Comparison of ENCODE assay signal across 8 cellular contexts in the genomic region with DNA sequence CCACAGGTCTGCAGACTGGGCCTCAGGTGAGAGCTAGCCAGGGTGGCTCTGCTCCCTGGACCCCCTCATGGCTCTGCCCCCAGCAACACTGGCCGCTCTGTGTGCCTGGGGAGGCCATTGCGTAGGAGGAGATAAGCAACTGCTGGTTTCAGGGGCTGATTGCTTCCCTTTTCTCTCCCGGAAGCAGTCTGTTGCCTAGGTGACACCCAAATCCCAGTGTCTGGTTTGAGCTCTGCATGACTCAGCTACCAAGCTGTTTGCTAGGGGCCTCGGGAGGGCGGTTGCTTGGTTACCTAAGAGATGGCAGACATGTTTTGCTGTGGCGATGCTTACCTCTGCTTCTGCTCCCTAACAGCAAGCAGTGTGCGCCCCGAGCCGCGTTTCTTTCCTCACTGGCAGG. TPM values are rescaled to one million over a fixed set of nuclear protein-coding genes. Genes with fewer than 3 reads are reported as not detected.
DNase-seq lines count a peak whose midpoint lies in the region; ATAC-seq and TF ChIP-seq lines count a peak whose summit lies in the region.
"Not testable (repeated sequence)": the region's sequence is repeated elsewhere in the genome, so short reads cannot be mapped to it uniquely, and the experiment has no call there.

No MANE protein-coding gene starts in this region.

- peaks cover 34% of the 10 kb centered on the region for H3K4me1 Mint-ChIP-seq in activated T-helper 1 cell treated with anti-CD3 and anti-CD28 coated beads, Interleukin-12 subunit alpha, Interleukin-12 subunit beta, Interleukin-2, Interleukin-4 antibody, amounts not matched to agents 30 ng/mL and 10 ng/mL and 1 ng/mL, durations not matched to agents 14 hours and 24 hours and 36 hours (ENCODE audit: low read depth)

- DNase-seq in BJ (ENCODE audit: low read depth) (peak; percentile 46), NCI-H1092 (lab: John Stamatoyannopoulos, UW) (peak; percentile 5), foreskin keratinocyte (peak in 1 of 2 donors; percentile 30), psoas muscle (peak in 1 of 2 donors; percentile 31)
- DNase-seq in SK-N-SH: not testable (repeated sequence)
- DNase-seq in activated T-helper 1 cell treated with anti-CD3 and anti-CD28 coated beads, Interleukin-12 subunit alpha, Interleukin-12 subunit beta, Interleukin-2, Interleukin-4 antibody, amounts not matched to agents 30 ng/mL and 10 ng/mL and 1 ng/mL, durations not matched to agents 14 hours and 24 hours and 36 hours (ENCODE audit: low spot score): peak; percentile 62

- CTCF ChIA-PET in BJ (lab: Yijun Ruan, JAX); SK-N-SH (lab: Yijun Ruan, JAX): not testable (repeated sequence)

- not testable (repeated sequence) for H3K9me2 ChIP-seq in SK-N-SH

- POLR2A ChIA-PET in BJ (lab: Charles Lee); SK-N-SH (lab: Yijun Ruan, JAX): not testable (repeated sequence)

- no CpG with 5 or more reads among the region's 10 CpGs for WGBS in SK-N-SH (ENCODE audit: low lambda C conversion rate)
- 17 to 46% (median 45%) methylated on average over 3 to 6 of the region's 10 CpGs for WGBS in psoas muscle, 3 donors

- not testable (repeated sequence) for TF ChIP-seq RAD21 in SK-N-SH (IDR thresholded peaks at IDR 0.05; ENCODE audit: low read length)

- peak overlapping the region; percentile 89 for H3K27ac Mint-ChIP-seq in activated T-helper 1 cell treated with anti-CD3 and anti-CD28 coated beads, Interleukin-12 subunit alpha, Interleukin-12 subunit beta, Interleukin-2, Interleukin-4 antibody, amounts not matched to agents 30 ng/mL and 10 ng/mL and 1 ng/mL, durations not matched to agents 14 hours and 24 hours and 36 hours

- not testable (repeated sequence) for TF ChIP-seq EP300 in SK-N-SH (IDR thresholded peaks at IDR 0.05; ENCODE audit: borderline replicate concordance in 1 of 2, low read depth in 1 of 2, low read length in 1 of 2)

- H3K27ac ChIP-seq in SK-N-SH (ENCODE audit: low read depth in 2 of 2, low read length in 1 of 2): peak overlapping the region; percentile 47 to 68; a peak in 2 of 4 replicates
- not testable (repeated sequence) for H3K27ac ChIP-seq in foreskin keratinocyte, psoas muscle

- intact Hi-C loops in activated T-helper 1 cell treated with anti-CD3 and anti-CD28 coated beads, Interleukin-12 subunit alpha, Interleukin-12 subunit beta, Interleukin-2, Interleukin-4 antibody, amounts not matched to agents 30 ng/mL and 10 ng/mL and 1 ng/mL, durations not matched to agents 14 hours and 24 hours and 36 hours (cut with micrococcal nuclease); psoas muscle (cut with DNase I): not testable (repeated sequence)

- not testable (repeated sequence) for H3K36me3 ChIP-seq in BJ (ENCODE audit: control insufficient read depth, insufficient read depth, low read length); SK-N-SH (replicated peaks in 1 of 2; ENCODE audit: control insufficient read depth in 1 of 2, insufficient read depth in 2 of 2, low read length in 1 of 2); psoas muscle (ENCODE audit: insufficient read depth in 1 of 2, low read depth in 1 of 2)

- H3K4me2 ChIP-seq in SK-N-SH: not testable (repeated sequence)

- not testable (repeated sequence) for H3K9me3 ChIP-seq in SK-N-SH, psoas muscle

- H4K20me1 ChIP-seq in SK-N-SH (ENCODE audit: insufficient read depth): not testable (repeated sequence)

- not testable (repeated sequence) for H2AFZ ChIP-seq in SK-N-SH (ENCODE audit: low read depth)

- H3K4me3 ChIP-seq in BJ (ENCODE audit: low read depth, low read length); SK-N-SH (ENCODE audit: low read depth in 2 of 2, low read length in 1 of 2); psoas muscle: not testable (repeated sequence)

- H3K27me3 ChIP-seq in BJ (ENCODE audit: control insufficient read depth, insufficient read depth, low read length); SK-N-SH (ENCODE audit: insufficient read depth); foreskin keratinocyte; psoas muscle (ENCODE audit: insufficient read depth in 3 of 3, low read length in 2 of 3): not testable (repeated sequence)

- not testable (repeated sequence) for H3K36me3 Mint-ChIP-seq in activated T-helper 1 cell treated with anti-CD3 and anti-CD28 coated beads, Interleukin-12 subunit alpha, Interleukin-12 subunit beta, Interleukin-2, Interleukin-4 antibody, amounts not matched to agents 30 ng/mL and 10 ng/mL and 1 ng/mL, durations not matched to agents 14 hours and 24 hours and 36 hours (ENCODE audit: low read depth)

- ATAC-seq in GM19043 (IDR thresholded peaks at IDR 0.05; ENCODE audit: low read depth, unreplicated experiment) (peak; percentile 95), HG02981 (IDR thresholded peaks at IDR 0.05; ENCODE audit: unreplicated experiment) (peak; percentile 93), foreskin keratinocyte (peak; percentile 98), psoas muscle (peak; percentile 30 to 54 (median 42))

- H3K4me3 Mint-ChIP-seq in activated T-helper 1 cell treated with anti-CD3 and anti-CD28 coated beads, Interleukin-12 subunit alpha, Interleukin-12 subunit beta, Interleukin-2, Interleukin-4 antibody, amounts not matched to agents 30 ng/mL and 10 ng/mL and 1 ng/mL, durations not matched to agents 14 hours and 24 hours and 36 hours: not testable (repeated sequence)

- H3K4me1 ChIP-seq in SK-N-SH (ENCODE audit: control insufficient read depth in 1 of 2, insufficient read depth in 2 of 2, low read depth in 1 of 2, low read length in 1 of 2): peaks cover 0 to 13% of the 10 kb centered on the region in 2 experiments; a peak in 1 of 4 replicates
- not testable (repeated sequence) for H3K4me1 ChIP-seq in foreskin keratinocyte, psoas muscle

- H3K79me2 ChIP-seq in SK-N-SH (ENCODE audit: insufficient read depth): not testable (repeated sequence)

- TF ChIP-seq CTCF in BJ (IDR thresholded peaks at IDR 0.05; ENCODE audit: insufficient read depth, low read depth, low read length); SK-N-SH (IDR thresholded peaks at IDR 0.05); foreskin keratinocyte (conservative IDR thresholded peaks at IDR 0.05); psoas muscle (IDR thresholded peaks at IDR 0.05): not testable (repeated sequence)

- H3K9me3 Mint-ChIP-seq in activated T-helper 1 cell treated with anti-CD3 and anti-CD28 coated beads, Interleukin-12 subunit alpha, Interleukin-12 subunit beta, Interleukin-2, Interleukin-4 antibody, amounts not matched to agents 30 ng/mL and 10 ng/mL and 1 ng/mL, durations not matched to agents 14 hours and 24 hours and 36 hours: not testable (repeated sequence)

- not testable (repeated sequence) for H3K27me3 Mint-ChIP-seq in activated T-helper 1 cell treated with anti-CD3 and anti-CD28 coated beads, Interleukin-12 subunit alpha, Interleukin-12 subunit beta, Interleukin-2, Interleukin-4 antibody, amounts not matched to agents 30 ng/mL and 10 ng/mL and 1 ng/mL, durations not matched to agents 14 hours and 24 hours and 36 hours (ENCODE audit: insufficient read depth)

- not testable (repeated sequence) for H3K9ac ChIP-seq in SK-N-SH

- not testable (repeated sequence) for H3F3A ChIP-seq in SK-N-SH (replicated peaks; ENCODE audit: insufficient read depth)

TF ChIP-seq in SK-N-SH, 30 proteins besides CTCF, POLR2A, EP300 and RAD21:
- peak; percentile 58 for TF ChIP-seq GABPA (IDR thresholded peaks at IDR 0.05; ENCODE audit: low read depth)
TF ChIP-seq in SK-N-SH: peak in this region for 1; not testable (repeated sequence) for 29.

RNA-seq across cellular contexts. Expression of a gene that starts 15.4 kb away (rescaled TPM):
- polyA plus RNA-seq in BJ (2011; rRNA removed) (18.2 and 18.8 TPM in 2 replicates), SK-N-SH (2012; rRNA removed) (16.3 and 16.5 TPM in 2 replicates), foreskin keratinocyte (11.5 and 12.6 TPM in 2 replicates), psoas muscle (10 to 100 TPM; 24.4 to 34.8 (median 27.4) TPM)
- polyA minus RNA-seq in BJ (2011; rRNA and poly(A)+ RNA removed): 7.9 and 9.7 TPM in 2 replicates
- 12.3 and 12.8 TPM in 2 replicates for polyA plus RNA-seq in SK-N-SH (2012; cell fraction: cytosol; rRNA removed)
- 43.3 and 55.3 TPM in 2 replicates for polyA plus RNA-seq in SK-N-SH (2012; cell fraction: nucleus; rRNA removed)
- total RNA-seq in activated T-helper 1 cell treated with anti-CD3 and anti-CD28 coated beads, Interleukin-12 subunit alpha, Interleukin-12 subunit beta, Interleukin-2, Interleukin-4 antibody, amounts not matched to agents 30 ng/mL and 10 ng/mL and 1 ng/mL, durations not matched to agents 14 hours and 24 hours and 36 hours: 31.4 and 35.5 TPM in 2 replicates
- total RNA-seq in foreskin keratinocyte (10.5 and 11.4 TPM in 2 replicates), psoas muscle (10 to 100 TPM; 23.9 to 36.6 (median 24.7) TPM)

RNA-seq across cellular contexts. Expression of a gene that starts 20.3 kb away (rescaled TPM):
- polyA plus RNA-seq in BJ (2011; rRNA removed): 77.8 and 108 TPM in 2 replicates
- 42.9 and 61.8 TPM in 2 replicates for polyA minus RNA-seq in BJ (2011; rRNA and poly(A)+ RNA removed)
- 78.4 and 103 TPM in 2 replicates for polyA plus RNA-seq in SK-N-SH (2012; rRNA removed)
- polyA plus RNA-seq in SK-N-SH (2012; cell fraction: cytosol; rRNA removed): 80.5 and 85.0 TPM in 2 replicates
- polyA plus RNA-seq in SK-N-SH (2012; cell fraction: nucleus; rRNA removed): 84.6 and 97.3 TPM in 2 replicates
- 46.6 and 48.9 TPM in 2 replicates for total RNA-seq in activated T-helper 1 cell treated with anti-CD3 and anti-CD28 coated beads, Interleukin-12 subunit alpha, Interleukin-12 subunit beta, Interleukin-2, Interleukin-4 antibody, amounts not matched to agents 30 ng/mL and 10 ng/mL and 1 ng/mL, durations not matched to agents 14 hours and 24 hours and 36 hours
- 44.3 and 50.9 TPM in 2 replicates for total RNA-seq in foreskin keratinocyte
- polyA plus RNA-seq in foreskin keratinocyte: 18.5 and 19.1 TPM in 2 replicates
- total RNA-seq in psoas muscle: 10 to 100 TPM; 29.3 to 37.6 (median 34.1) TPM
- polyA plus RNA-seq in psoas muscle: 10 to 100 TPM; 11.8 to 31.2 (median 15.3) TPM

RNA-seq across cellular contexts. Expression of a gene that starts 24.3 kb away (rescaled TPM):
- not detected in 2 replicates for polyA plus RNA-seq in BJ (2011; rRNA removed)
- polyA minus RNA-seq in BJ (2011; rRNA and poly(A)+ RNA removed): not detected in 2 replicates
- polyA plus RNA-seq in SK-N-SH (2012; rRNA removed): not detected in 2 replicates
- not detected in 2 replicates for polyA plus RNA-seq in SK-N-SH (2012; cell fraction: cytosol; rRNA removed)
- not detected in 2 replicates for polyA plus RNA-seq in SK-N-SH (2012; cell fraction: nucleus; rRNA removed)
- not detected in 2 replicates for total RNA-seq in activated T-helper 1 cell treated with anti-CD3 and anti-CD28 coated beads, Interleukin-12 subunit alpha, Interleukin-12 subunit beta, Interleukin-2, Interleukin-4 antibody, amounts not matched to agents 30 ng/mL and 10 ng/mL and 1 ng/mL, durations not matched to agents 14 hours and 24 hours and 36 hours
- total RNA-seq in foreskin keratinocyte: not detected in 2 replicates
- polyA plus RNA-seq in foreskin keratinocyte: not detected in 2 replicates
- total RNA-seq in psoas muscle: under 1 TPM in 1 of 4 donors, not detected in 3; 0.67 TPM
- not detected for polyA plus RNA-seq in psoas muscle

Comparison
In these comparisons a context has a peak if more than half of its experiments do, and no peak if none do; other contexts are left out.
1. ATAC-seq: peak in every context shown above with its lines; median percentile 98 in foreskin keratinocyte; 95 in GM19043; 93 in HG02981; 42 in psoas muscle.